Comparison of ENCODE assay signal across 7 cellular contexts in the genomic region with DNA sequence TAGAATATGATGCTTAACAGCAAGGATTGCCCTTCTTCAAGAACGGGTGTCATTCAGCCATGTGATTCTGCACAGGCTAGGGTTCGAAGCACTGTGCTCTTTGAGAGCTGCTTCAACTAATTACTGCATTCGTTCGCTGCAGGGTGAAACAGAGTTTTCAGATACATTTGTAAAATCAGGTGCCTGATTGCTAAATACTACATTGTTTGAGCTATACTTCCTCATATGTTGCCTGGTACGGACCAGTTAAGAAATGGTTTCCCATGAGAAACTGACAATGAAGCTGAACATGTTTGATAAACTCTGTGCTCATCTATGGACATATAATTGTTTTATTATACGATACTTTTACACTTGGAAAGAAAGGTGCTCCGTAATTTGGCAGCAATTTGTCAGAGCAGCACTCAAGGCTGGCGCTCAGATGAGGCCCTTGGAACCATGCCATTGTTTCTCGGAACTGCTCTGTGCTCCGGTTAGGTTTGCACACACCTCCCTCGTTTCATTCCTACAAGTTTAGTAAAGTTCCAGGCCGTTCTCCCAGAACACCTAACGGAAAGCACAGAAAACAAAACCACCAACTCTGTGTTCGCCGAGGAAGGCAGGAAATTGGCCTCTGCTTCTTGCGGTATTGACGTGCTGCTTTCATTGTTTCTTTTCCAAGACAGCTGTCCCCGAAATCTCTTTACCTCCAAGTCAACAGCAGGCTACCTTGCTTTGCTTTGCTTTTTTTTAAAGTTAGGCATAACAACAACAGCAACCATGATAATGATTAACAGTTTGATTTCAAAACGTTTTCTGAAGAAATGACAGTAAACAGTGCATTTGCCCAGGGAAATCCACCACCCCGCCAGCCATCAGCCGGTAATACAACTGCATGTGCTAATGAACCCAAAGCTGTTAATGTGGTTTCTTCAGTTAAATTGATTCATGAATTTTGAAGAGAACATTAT.
A peak's percentile ranks its signal among the peaks of the same experiment; 100 is the strongest.
DNase-seq lines count a peak whose midpoint lies in the region; ATAC-seq and TF ChIP-seq lines count a peak whose summit lies in the region.

No MANE protein-coding gene starts in this region.

- no peaks in the 10 kb centered on the region for H3K27me3 ChIP-seq in heart left ventricle
- H3K27me3 ChIP-seq in gastrocnemius medialis = no peaks in the 10 kb centered on the region
- H3K27me3 ChIP-seq in BE2C = no peaks in the 10 kb centered on the region

- DNase-seq in NCI-H345 (lab: John Stamatoyannopoulos, UW) (peak; percentile 4), heart left ventricle (peak in 3 of 5 donors; percentile 11 to 39 (median 18)), gastrocnemius medialis (no peak), glomerular visceral epithelial cell (ENCODE audit: extremely low spot score) (no peak), BE2C (no peak), putamen (ENCODE audit: low spot score) (no peak)

- H3K4me3 ChIP-seq in heart left ventricle = peak overlapping the region in 9 of 12 donors; percentile 10 to 42 (median 24)
- H3K4me3 ChIP-seq in gastrocnemius medialis = peak overlapping the region; percentile 18 to 38 (median 36)
- H3K4me3 ChIP-seq in BE2C (ENCODE audit: low read depth, low read length) = no peak overlapping the region

- ATAC-seq in GM21423 (IDR thresholded peaks at IDR 0.05; ENCODE audit: unreplicated experiment) = peak; percentile 52
- ATAC-seq in heart left ventricle = peak in 3 of 4 donors; percentile 24 to 54 (median 52)
- peak in 1 of 2 donors; percentile 33 for ATAC-seq in gastrocnemius medialis

- H3K4me1 ChIP-seq in heart left ventricle = peaks cover 0 to 14% (median 0%) of the 10 kb centered on the region in 12 donors
- H3K4me1 ChIP-seq in gastrocnemius medialis = peaks cover 0 to 12% of the 10 kb centered on the region in 2 donors
- no peaks in the 10 kb centered on the region for H3K4me1 ChIP-seq in BE2C

- peak overlapping the region in 1 of 12 donors; percentile 17 for H3K27ac ChIP-seq in heart left ventricle
- H3K27ac ChIP-seq in gastrocnemius medialis = no peak overlapping the region

- TF ChIP-seq CTCF in heart left ventricle (IDR thresholded peaks at IDR 0.05) (no peak), gastrocnemius medialis (IDR thresholded peaks at IDR 0.05 in 4 of 5, conservative IDR thresholded peaks at IDR 0.05 in 1 of 5) (no peak), BE2C (IDR thresholded peaks at IDR 0.05; ENCODE audit: low read depth, low read length) (no peak)

- H3K9me3 ChIP-seq in heart left ventricle (peaks cover 0 to 18% (median 7%) of the 10 kb centered on the region in 12 donors), gastrocnemius medialis (no peaks in the 10 kb centered on the region), BE2C (no peaks in the 10 kb centered on the region)

- in situ Hi-C loops in gastrocnemius medialis (cut with MboI; ENCODE audit: low sequenced_read_pairs in 4 of 4) = no loop called here

- TF ChIP-seq POLR2A in heart left ventricle (IDR thresholded peaks at IDR 0.05) = no peak
- TF ChIP-seq POLR2A in gastrocnemius medialis (IDR thresholded peaks at IDR 0.05) = no peak

- H3K36me3 ChIP-seq in heart left ventricle (peaks cover 0 to 10% (median 0%) of the 10 kb centered on the region in 9 donors), gastrocnemius medialis (no peaks in the 10 kb centered on the region), BE2C (no peaks in the 10 kb centered on the region)

- 44 to 55% (median 51%) methylated on average over 21 of the region's 21 CpGs for WGBS in heart left ventricle, 4 donors

- intact Hi-C loops in heart left ventricle (cut with DNase I) = no loop called here
- intact Hi-C loops in gastrocnemius medialis (cut with DNase I; ENCODE audit: low total_unique reads) = no loop called here

Comparison
In these comparisons a context has a peak if more than half of its experiments do, and no peak if none do; other contexts are left out.
1. DNase-seq: peak in NCI-H345 (single experiment) and heart left ventricle (3 of 5); none in gastrocnemius medialis (0 of 2), glomerular visceral epithelial cell (single experiment), BE2C (single experiment) and putamen (single experiment).